Comparison of ENCODE assay signal across 1 cellular context in genomic region chr3:32813180-32813579, GRCh38.
TF ChIP-seq lines count a peak whose summit lies in the region.

No MANE protein-coding gene starts in this region.

TF ChIP-seq in WTC11, 78 proteins besides CTCF, POLR2A, EP300 and RAD21 (continued from another document):
- no peak for TF ChIP-seq ERG (CRISPR knock-in tag; IDR thresholded peaks at IDR 0.05)
